8 cellular contexts compared by ENCODE assay signal in the genomic region with DNA sequence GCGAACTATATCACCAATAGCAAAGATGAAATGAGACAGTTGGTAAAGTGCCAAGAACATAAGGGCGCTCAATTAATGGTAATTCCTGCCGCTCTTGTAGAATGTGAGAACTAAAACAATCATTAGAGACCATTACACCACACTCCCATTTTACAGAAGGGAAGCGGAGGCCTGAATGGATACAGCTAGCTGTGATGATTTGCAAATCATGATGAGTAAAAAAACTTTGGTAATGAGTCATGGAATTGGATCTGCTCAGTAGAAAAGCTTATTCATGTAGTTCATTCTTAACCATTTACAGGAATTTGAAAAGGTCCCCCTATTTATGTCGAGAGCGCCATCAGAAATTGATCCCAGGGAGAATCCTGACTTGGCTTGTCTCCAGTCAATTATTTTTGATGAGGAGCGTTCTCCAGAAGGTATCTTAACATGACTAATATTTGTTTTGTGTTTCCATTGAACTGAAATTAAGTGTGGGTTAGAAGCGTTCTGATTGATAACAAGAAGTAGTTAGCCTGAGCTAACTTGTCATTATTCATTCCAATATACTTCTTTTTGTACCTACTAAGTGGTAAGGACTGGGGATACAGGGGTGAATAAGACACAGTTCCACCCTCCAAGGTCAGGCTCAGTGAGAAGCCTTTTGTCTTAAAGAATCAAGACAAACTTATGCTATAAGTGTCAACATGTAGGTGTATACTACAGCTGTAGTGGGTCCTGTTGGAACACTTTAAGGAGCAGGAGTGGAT. TPM values are rescaled to one million over a fixed set of nuclear protein-coding genes. Genes with fewer than 3 reads are reported as not detected.
A peak's percentile ranks its signal among the peaks of the same experiment; 100 is the strongest.
DNase-seq lines count a peak whose midpoint lies in the region; ATAC-seq and TF ChIP-seq lines count a peak whose summit lies in the region.

No MANE protein-coding gene starts in this region.

- WGBS in esophagus muscularis mucosa: 48% methylated on average over 8 of the region's 8 CpGs
- no CpG with 5 or more reads among the region's 8 CpGs for WGBS in trophoblast cell (ENCODE audit: extremely low coverage, insufficient coverage, insufficient read length)

- TF ChIP-seq EP300 in esophagus muscularis mucosa (IDR thresholded peaks at IDR 0.05): no peak

- no peaks in the 10 kb centered on the region; the same call in 1 of the 2 replicates for H3K4me1 ChIP-seq in SJCRH30
- peaks cover 15 to 30% (median 22%) of the 10 kb centered on the region in 4 donors for H3K4me1 ChIP-seq in esophagus muscularis mucosa
- peaks cover 4 to 5% of the 10 kb centered on the region in 2 experiments for H3K4me1 ChIP-seq in trophoblast cell (ENCODE audit: control insufficient read depth in 1 of 2, insufficient read depth in 2 of 2, low read length in 2 of 2)

- DNase-seq in activated T-cell treated with anti-CD3 and anti-CD28 coated beads, Interleukin-2, amount 50 U/mL, for 24 hours: no peak
- DNase-seq in activated T-cell treated with anti-CD3 and anti-CD28 coated beads, Interleukin-2, amount 50 U/mL, for 1 hour: no peak
- DNase-seq in SJCRH30: no peak
- no peak for DNase-seq in esophagus muscularis mucosa (ENCODE audit: extremely low spot score)
- no peak for DNase-seq in trophoblast cell
- no peak for DNase-seq in left lobe of liver (ENCODE audit: low spot score)
- no peak for DNase-seq in NCI-H187 treated with DMSO at 0.1 percent for 48 hours (lab: John Stamatoyannopoulos, UW)

- peak overlapping the region; percentile 99 for H3K27ac Mint-ChIP-seq in activated T-cell treated with anti-CD3 and anti-CD28 coated beads, Interleukin-2, amount 50 U/mL, for 24 hours

- H2AK5ac ChIP-seq in trophoblast cell (ENCODE audit: low read length): no peak overlapping the region

- H3K9me3 ChIP-seq in SJCRH30 (replicated peaks) (no peaks in the 10 kb centered on the region), esophagus muscularis mucosa (no peaks in the 10 kb centered on the region), trophoblast cell (ENCODE audit: insufficient read depth, low read depth, low read length) (no peaks in the 10 kb centered on the region)

- peaks cover 29% of the 10 kb centered on the region for H3K36me3 ChIP-seq in SJCRH30
- peaks cover 0 to 35% (median 30%) of the 10 kb centered on the region in 4 donors for H3K36me3 ChIP-seq in esophagus muscularis mucosa
- peaks cover 3 to 8% of the 10 kb centered on the region in 2 experiments for H3K36me3 ChIP-seq in trophoblast cell (ENCODE audit: control insufficient read depth in 1 of 2, insufficient read depth in 2 of 2, low read length in 2 of 2)

- H3K4me1 Mint-ChIP-seq in activated T-cell treated with anti-CD3 and anti-CD28 coated beads, Interleukin-2, amount 50 U/mL, for 24 hours (ENCODE audit: low read depth): peaks cover 37% of the 10 kb centered on the region

- H2AFZ ChIP-seq in trophoblast cell (ENCODE audit: insufficient read depth, low read length, poor library complexity): no peak overlapping the region

- no peak overlapping the region for H3K23ac ChIP-seq in trophoblast cell (ENCODE audit: low read length)

- peaks cover 3% of the 10 kb centered on the region for H3K79me2 ChIP-seq in trophoblast cell (ENCODE audit: control insufficient read depth, insufficient read depth, low read length, poor library complexity)

- H3K18ac ChIP-seq in trophoblast cell (ENCODE audit: low read length): no peak overlapping the region

- ATAC-seq in HG02678 (IDR thresholded peaks at IDR 0.05; ENCODE audit: unreplicated experiment) (no peak), left lobe of liver (no peak)

- H3K27me3 Mint-ChIP-seq in activated T-cell treated with anti-CD3 and anti-CD28 coated beads, Interleukin-2, amount 50 U/mL, for 24 hours: no peaks in the 10 kb centered on the region

- H2BK5ac ChIP-seq in trophoblast cell (ENCODE audit: low read depth, low read length, poor library complexity): no peak overlapping the region

- H3K4me3 ChIP-seq in SJCRH30 (peak overlapping the region; percentile 85), esophagus muscularis mucosa (peak overlapping the region; percentile 80 to 92 (median 90)), trophoblast cell (ENCODE audit: low read depth, low read length) (no peak overlapping the region)

- H3K4me2 ChIP-seq in trophoblast cell (ENCODE audit: low read length): peak overlapping the region; percentile 83

- peaks cover 55% of the 10 kb centered on the region for H3K36me3 Mint-ChIP-seq in activated T-cell treated with anti-CD3 and anti-CD28 coated beads, Interleukin-2, amount 50 U/mL, for 24 hours (ENCODE audit: low read depth)

- H3K4me3 Mint-ChIP-seq in activated T-cell treated with anti-CD3 and anti-CD28 coated beads, Interleukin-2, amount 50 U/mL, for 24 hours: peak overlapping the region; percentile 92

- no peak overlapping the region for H3K14ac ChIP-seq in trophoblast cell (ENCODE audit: low read length)

- H4K12ac ChIP-seq in trophoblast cell (ENCODE audit: low read depth, low read length): no peak overlapping the region

- TF ChIP-seq POLR2A in esophagus muscularis mucosa (IDR thresholded peaks at IDR 0.05; ENCODE audit: low read depth): no peak

- H2BK120ac ChIP-seq in trophoblast cell (ENCODE audit: insufficient read depth, low read length, poor library complexity): no peak overlapping the region

- no peaks in the 10 kb centered on the region for H3K9me3 Mint-ChIP-seq in activated T-cell treated with anti-CD3 and anti-CD28 coated beads, Interleukin-2, amount 50 U/mL, for 24 hours

- H3K27me3 ChIP-seq in SJCRH30: no peaks in the 10 kb centered on the region
- H3K27me3 ChIP-seq in esophagus muscularis mucosa: no peaks in the 10 kb centered on the region
- no peaks in the 10 kb centered on the region for H3K27me3 ChIP-seq in trophoblast cell (ENCODE audit: insufficient read depth, low read length)

- peak overlapping the region; percentile 97 for H4K8ac ChIP-seq in trophoblast cell (ENCODE audit: low read depth, low read length)

- peaks cover 8% of the 10 kb centered on the region for H3K79me1 ChIP-seq in trophoblast cell (ENCODE audit: low read length)

- H2BK12ac ChIP-seq in trophoblast cell (ENCODE audit: low read length): no peak overlapping the region

- intact Hi-C loops in esophagus muscularis mucosa (cut with DNase I): loop anchor here (10.0 kb wide), 1 partner anchor 222 kb away; no protein-coding TSS in a partner anchor

- H4K91ac ChIP-seq in trophoblast cell (ENCODE audit: low read depth, low read length): no peak overlapping the region

- H3K4ac ChIP-seq in trophoblast cell (ENCODE audit: low read depth, low read length): no peak overlapping the region

- H3K27ac ChIP-seq in SJCRH30 (peak overlapping the region; percentile 54), esophagus muscularis mucosa (replicated peaks in 1 of 4) (peak overlapping the region; percentile 78 to 87 (median 80)), trophoblast cell (ENCODE audit: low read depth, low read length) (peak overlapping the region; percentile 35)

- TF ChIP-seq CTCF in esophagus muscularis mucosa (IDR thresholded peaks at IDR 0.05): no peak

- H3K9ac ChIP-seq in trophoblast cell (ENCODE audit: low read length): peak overlapping the region; percentile 68

RNA-seq across cellular contexts. Expression of a gene that starts 0.8 kb away (rescaled TPM):
- 37.0 and 38.9 TPM in 2 replicates for total RNA-seq in SJCRH30 (2014; rRNA removed; shearing (Covaris generic))
- total RNA-seq in esophagus muscularis mucosa (10 to 100 TPM; 10.8 to 16.4 (median 13.8) TPM), left lobe of liver (8.3 TPM)
- 14.7 and 16.5 TPM in 2 replicates for polyA plus RNA-seq in trophoblast cell (2013)

RNA-seq across cellular contexts. Expression of a gene that starts 47.9 kb away (rescaled TPM):
- total RNA-seq in SJCRH30 (2014; rRNA removed; shearing (Covaris generic)): 9.8 and 11.8 TPM in 2 replicates
- total RNA-seq in esophagus muscularis mucosa: 1 to 10 TPM; 4.0 to 7.5 (median 5.7) TPM
- 3.8 and 3.9 TPM in 2 replicates for polyA plus RNA-seq in trophoblast cell (2013)
- total RNA-seq in left lobe of liver: 4.3 TPM
